ENCODE assay signal across 23 cellular contexts in the genomic region with DNA sequence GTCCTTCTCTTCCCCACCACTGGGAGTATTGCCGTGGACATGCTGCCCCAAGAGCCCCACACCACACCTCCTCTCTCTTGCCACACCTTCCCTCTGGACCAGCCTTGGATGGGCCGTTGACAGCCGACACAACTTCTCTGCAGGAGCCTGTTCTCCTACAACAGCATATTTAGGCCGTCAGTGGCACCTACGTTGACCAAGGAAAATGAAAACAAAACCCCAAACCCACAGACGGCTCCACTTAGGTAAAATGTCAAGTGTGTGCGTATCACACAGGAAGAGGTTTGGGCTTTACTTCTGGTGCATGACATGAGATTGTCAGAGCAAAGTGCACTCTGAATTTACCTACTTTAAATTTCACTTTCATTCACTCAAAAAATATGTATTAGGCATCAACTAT.
DNase-seq lines count a peak whose midpoint lies in the region; ATAC-seq and TF ChIP-seq lines count a peak whose summit lies in the region.
"Had no signal": no experiment of that assay in that cellular context is flagged by ENCODE, and none has a peak within 500 bp of the region (broad histone marks: within the 10 kb centered on the region; RNA-seq: fewer than 3 reads in every experiment).

No MANE protein-coding gene starts in this region.

- no peaks in the 10 kb centered on the region for H3K4me1 ChIP-seq in Caco-2
- peaks cover 0 to 16% of the 10 kb centered on the region in 2 donors for H3K4me1 ChIP-seq in naive thymus-derived CD4-positive, alpha-beta T cell (ENCODE audit: control insufficient read depth in 2 of 2, insufficient read depth in 2 of 2, low read length in 2 of 2)
- H3K4me1 ChIP-seq: HAP-1 had no signal

- H3K27ac ChIP-seq in CD4-positive, alpha-beta T cell (ENCODE audit: low read depth, low read length), result no peak overlapping the region
- no peak overlapping the region for H3K27ac ChIP-seq in naive thymus-derived CD4-positive, alpha-beta T cell (ENCODE audit: low read depth, low read length)
- H3K27ac ChIP-seq: KMS-11, tibial artery, VCaP had no signal

- no peak overlapping the region for H3K4me3 ChIP-seq in Caco-2 (ENCODE audit: low read depth, low read length)
- H3K4me3 ChIP-seq in naive thymus-derived CD4-positive, alpha-beta T cell (ENCODE audit: low read length), result no peak overlapping the region
- H3K4me3 ChIP-seq: HAP-1, tibial artery had no signal

- no peak for TF ChIP-seq CTCF in CD4-positive, alpha-beta T cell (IDR thresholded peaks at IDR 0.05)
- TF ChIP-seq CTCF in Caco-2 (IDR thresholded peaks at IDR 0.05; ENCODE audit: insufficient read depth in 1 of 2, low read depth in 1 of 2, low read length in 1 of 2, severe bottlenecking in 1 of 2, unreplicated experiment in 1 of 2) (no peak), GM20000 (IDR thresholded peaks at IDR 0.05; ENCODE audit: extremely low read depth, missing control alignments) (no peak)

- ATAC-seq in CD4-positive, alpha-beta T cell (ENCODE audit: poor library complexity), result peak; percentile 21
- ATAC-seq in activated CD8-positive, alpha-beta T cell treated with anti-CD3 and anti-CD28 coated beads, Interleukin-2, amount 10 ng/mL, durations not matched to agents 7 days and 5 days, result peak; percentile 90
- ATAC-seq in naive thymus-derived CD4-positive, alpha-beta T cell, result peak; percentile 49
- ATAC-seq: PC-3; stimulated activated naive B cell treated with anti-CD40 and anti-IgM and Interleukin-4, amounts not matched to agents 10 μg/mL and 1 μg/mL and 100 μg/mL, for 72 hours had no signal

- H3K4me1 Mint-ChIP-seq in CD4-positive, alpha-beta T cell (ENCODE audit: low read depth), result peaks cover 20% of the 10 kb centered on the region
- no peaks in the 10 kb centered on the region for H3K4me1 Mint-ChIP-seq in Caco-2 (ENCODE audit: low read depth, unreplicated experiment)
- H3K4me1 Mint-ChIP-seq in activated CD8-positive, alpha-beta T cell treated with anti-CD3 and anti-CD28 coated beads, Interleukin-2, amount 10 ng/mL, durations not matched to agents 7 days and 5 days (ENCODE audit: low read depth), result peaks cover 31% of the 10 kb centered on the region
- peaks cover 0 to 28% (median 10%) of the 10 kb centered on the region in 7 donors for H3K4me1 Mint-ChIP-seq in naive thymus-derived CD4-positive, alpha-beta T cell
- peaks cover 10% of the 10 kb centered on the region for H3K4me1 Mint-ChIP-seq in activated T-helper 1 cell treated with anti-CD3 and anti-CD28 coated beads, Interleukin-12 subunit alpha, Interleukin-12 subunit beta, Interleukin-2, Interleukin-4 antibody, amounts not matched to agents 30 ng/mL and 10 ng/mL and 1 ng/mL, durations not matched to agents 14 hours and 24 hours and 36 hours (ENCODE audit: low read depth)

- DNase-seq in CD4-positive, alpha-beta T cell, result no peak
- DNase-seq in Caco-2 (no peak), GM19240 (ENCODE audit: insufficient read length, low spot score) (no peak), GM20000 (ENCODE audit: low spot score) (no peak)
- DNase-seq in activated CD8-positive, alpha-beta T cell treated with anti-CD3 and anti-CD28 coated beads, Interleukin-2, amount 10 ng/mL, durations not matched to agents 7 days and 5 days, result peak; percentile 69
- no peak for DNase-seq in naive thymus-derived CD4-positive, alpha-beta T cell
- DNase-seq in activated T-helper 1 cell treated with anti-CD3 and anti-CD28 coated beads, Interleukin-12 subunit alpha, Interleukin-12 subunit beta, Interleukin-2, Interleukin-4 antibody, amounts not matched to agents 30 ng/mL and 10 ng/mL and 1 ng/mL, durations not matched to agents 14 hours and 24 hours and 36 hours (ENCODE audit: low spot score), result no peak
- DNase-seq: activated CD8-positive, alpha-beta memory T cell treated with anti-CD3 and anti-CD28 coated beads for 24 hours; activated effector memory CD4-positive, alpha-beta T cell treated with Interleukin-2 at 50 U/mL for 16 hours; DND-41; kidney glomerular epithelial cell; MV-4-11; naive B cell; NCI-H187; NCI-H226; PC-3; posterior cingulate gyrus; SHP77 treated with DMSO at 0.1 percent for 48 hours; stimulated activated naive B cell treated with anti-CD40 and anti-IgM and Interleukin-4, amounts not matched to agents 10 μg/mL and 1 μg/mL and 100 μg/mL, for 72 hours had no signal

- no peaks in the 10 kb centered on the region for H3K36me3 ChIP-seq in Caco-2 (ENCODE audit: control insufficient read depth, insufficient read depth, low read length)
- H3K36me3 ChIP-seq in naive thymus-derived CD4-positive, alpha-beta T cell (ENCODE audit: control insufficient read depth in 2 of 3, insufficient read depth in 3 of 3, low read length in 3 of 3), result no peaks in the 10 kb centered on the region
- H3K36me3 ChIP-seq: HAP-1 had no signal

- H3K36me3 Mint-ChIP-seq in CD4-positive, alpha-beta T cell (ENCODE audit: low read depth), result peaks cover 78% of the 10 kb centered on the region
- peaks cover 20% of the 10 kb centered on the region for H3K36me3 Mint-ChIP-seq in Caco-2 (ENCODE audit: insufficient read depth, unreplicated experiment)
- peaks cover 6% of the 10 kb centered on the region for H3K36me3 Mint-ChIP-seq in activated CD8-positive, alpha-beta T cell treated with anti-CD3 and anti-CD28 coated beads, Interleukin-2, amount 10 ng/mL, durations not matched to agents 7 days and 5 days (ENCODE audit: low read depth)
- peaks cover 6 to 40% (median 26%) of the 10 kb centered on the region in 5 donors for H3K36me3 Mint-ChIP-seq in naive thymus-derived CD4-positive, alpha-beta T cell
- H3K36me3 Mint-ChIP-seq in activated T-helper 1 cell treated with anti-CD3 and anti-CD28 coated beads, Interleukin-12 subunit alpha, Interleukin-12 subunit beta, Interleukin-2, Interleukin-4 antibody, amounts not matched to agents 30 ng/mL and 10 ng/mL and 1 ng/mL, durations not matched to agents 14 hours and 24 hours and 36 hours (ENCODE audit: low read depth), result peaks cover 3% of the 10 kb centered on the region

- no peaks in the 10 kb centered on the region for H3K9me3 ChIP-seq in CD4-positive, alpha-beta T cell (ENCODE audit: control insufficient read depth, low read length)
- H3K9me3 ChIP-seq in Caco-2, result no peaks in the 10 kb centered on the region
- H3K9me3 ChIP-seq in naive thymus-derived CD4-positive, alpha-beta T cell (ENCODE audit: control insufficient read depth in 2 of 3, low read length in 3 of 3), result no peaks in the 10 kb centered on the region
- H3K9me3 ChIP-seq: HAP-1, tibial artery had no signal

- no peak overlapping the region for H3K4me3 Mint-ChIP-seq in CD4-positive, alpha-beta T cell
- H3K4me3 Mint-ChIP-seq in Caco-2 (ENCODE audit: unreplicated experiment), result no peak overlapping the region
- H3K4me3 Mint-ChIP-seq in activated CD8-positive, alpha-beta T cell treated with anti-CD3 and anti-CD28 coated beads, Interleukin-2, amount 10 ng/mL, durations not matched to agents 7 days and 5 days, result peak overlapping the region; percentile 56
- peak overlapping the region in 2 of 10 donors; percentile 1 to 54 for H3K4me3 Mint-ChIP-seq in naive thymus-derived CD4-positive, alpha-beta T cell
- H3K4me3 Mint-ChIP-seq in activated T-helper 1 cell treated with anti-CD3 and anti-CD28 coated beads, Interleukin-12 subunit alpha, Interleukin-12 subunit beta, Interleukin-2, Interleukin-4 antibody, amounts not matched to agents 30 ng/mL and 10 ng/mL and 1 ng/mL, durations not matched to agents 14 hours and 24 hours and 36 hours, result no peak overlapping the region
- H3K4me3 Mint-ChIP-seq: naive B cell; stimulated activated naive B cell treated with anti-CD40 and anti-IgM and Interleukin-4, amounts not matched to agents 10 μg/mL and 1 μg/mL and 100 μg/mL, for 72 hours had no signal

- no peaks in the 10 kb centered on the region for H3K9me3 Mint-ChIP-seq in CD4-positive, alpha-beta T cell
- no peaks in the 10 kb centered on the region for H3K9me3 Mint-ChIP-seq in Caco-2 (ENCODE audit: unreplicated experiment)
- peaks cover 6% of the 10 kb centered on the region for H3K9me3 Mint-ChIP-seq in activated CD8-positive, alpha-beta T cell treated with anti-CD3 and anti-CD28 coated beads, Interleukin-2, amount 10 ng/mL, durations not matched to agents 7 days and 5 days (ENCODE audit: insufficient read depth)
- peaks cover 0 to 8% (median 2%) of the 10 kb centered on the region in 11 donors for H3K9me3 Mint-ChIP-seq in naive thymus-derived CD4-positive, alpha-beta T cell
- peaks cover 8% of the 10 kb centered on the region for H3K9me3 Mint-ChIP-seq in activated T-helper 1 cell treated with anti-CD3 and anti-CD28 coated beads, Interleukin-12 subunit alpha, Interleukin-12 subunit beta, Interleukin-2, Interleukin-4 antibody, amounts not matched to agents 30 ng/mL and 10 ng/mL and 1 ng/mL, durations not matched to agents 14 hours and 24 hours and 36 hours

- CTCF ChIA-PET in CD4-positive, alpha-beta T cell (lab: Charles Lee), result no interaction called here
- CTCF ChIA-PET in Caco-2 (lab: Charles Lee), result no interaction called here
- CTCF ChIA-PET in activated CD8-positive, alpha-beta T cell treated with anti-CD3 and anti-CD28 coated beads, Interleukin-2, amount 10 ng/mL, durations not matched to agents 7 days and 5 days (lab: Charles Lee), result no interaction called here
- CTCF ChIA-PET in naive thymus-derived CD4-positive, alpha-beta T cell (lab: Charles Lee), result no interaction called here

- no peaks in the 10 kb centered on the region for H3K27me3 Mint-ChIP-seq in CD4-positive, alpha-beta T cell
- no peaks in the 10 kb centered on the region for H3K27me3 Mint-ChIP-seq in Caco-2 (ENCODE audit: insufficient read depth, unreplicated experiment)
- peaks cover 7% of the 10 kb centered on the region for H3K27me3 Mint-ChIP-seq in activated CD8-positive, alpha-beta T cell treated with anti-CD3 and anti-CD28 coated beads, Interleukin-2, amount 10 ng/mL, durations not matched to agents 7 days and 5 days (ENCODE audit: low read depth)
- peaks cover 0 to 5% (median 0%) of the 10 kb centered on the region in 5 donors for H3K27me3 Mint-ChIP-seq in naive thymus-derived CD4-positive, alpha-beta T cell
- H3K27me3 Mint-ChIP-seq in activated T-helper 1 cell treated with anti-CD3 and anti-CD28 coated beads, Interleukin-12 subunit alpha, Interleukin-12 subunit beta, Interleukin-2, Interleukin-4 antibody, amounts not matched to agents 30 ng/mL and 10 ng/mL and 1 ng/mL, durations not matched to agents 14 hours and 24 hours and 36 hours (ENCODE audit: insufficient read depth), result peaks cover 5% of the 10 kb centered on the region

- no TSS peak for BruUV-seq in Caco-2 (replicated peaks; lab: Mats Ljungman, UMichigan)

- H3K27me3 ChIP-seq in CD4-positive, alpha-beta T cell (ENCODE audit: control insufficient read depth, insufficient read depth, low read length), result no peaks in the 10 kb centered on the region
- H3K27me3 ChIP-seq in Caco-2 (replicated peaks; ENCODE audit: control insufficient read depth, insufficient read depth, low read length), result no peaks in the 10 kb centered on the region
- no peaks in the 10 kb centered on the region for H3K27me3 ChIP-seq in naive thymus-derived CD4-positive, alpha-beta T cell (ENCODE audit: control insufficient read depth in 2 of 2, insufficient read depth in 2 of 2, low read length in 2 of 2)
- H3K27me3 ChIP-seq: tibial artery had no signal

- intact Hi-C loops in CD4-positive, alpha-beta T cell (cut with DNase I, micrococcal nuclease), result no loop called here
- intact Hi-C loops in Caco-2 (cut with micrococcal nuclease; ENCODE audit: unreplicated experiment), result no loop called here
- intact Hi-C loops in naive thymus-derived CD4-positive, alpha-beta T cell (cut with micrococcal nuclease), result no loop called here
- intact Hi-C loops in activated T-helper 1 cell treated with anti-CD3 and anti-CD28 coated beads, Interleukin-12 subunit alpha, Interleukin-12 subunit beta, Interleukin-2, Interleukin-4 antibody, amounts not matched to agents 30 ng/mL and 10 ng/mL and 1 ng/mL, durations not matched to agents 14 hours and 24 hours and 36 hours (cut with micrococcal nuclease), result no loop called here

- POLR2A ChIA-PET in CD4-positive, alpha-beta T cell (lab: Charles Lee), result no interaction called here
- POLR2A ChIA-PET in Caco-2 (lab: Charles Lee), result no interaction called here
- POLR2A ChIA-PET in activated CD8-positive, alpha-beta T cell treated with anti-CD3 and anti-CD28 coated beads, Interleukin-2, amount 10 ng/mL, durations not matched to agents 7 days and 5 days (lab: Charles Lee), result no interaction called here
- POLR2A ChIA-PET in naive thymus-derived CD4-positive, alpha-beta T cell (lab: Charles Lee), result no interaction called here

- no peak overlapping the region for H3K27ac Mint-ChIP-seq in CD4-positive, alpha-beta T cell
- peak overlapping the region; percentile 28 for H3K27ac Mint-ChIP-seq in Caco-2 (ENCODE audit: unreplicated experiment)
- peak overlapping the region; percentile 85 for H3K27ac Mint-ChIP-seq in activated CD8-positive, alpha-beta T cell treated with anti-CD3 and anti-CD28 coated beads, Interleukin-2, amount 10 ng/mL, durations not matched to agents 7 days and 5 days
- peak overlapping the region in 7 of 9 donors; percentile 9 to 84 (median 30) for H3K27ac Mint-ChIP-seq in naive thymus-derived CD4-positive, alpha-beta T cell
- H3K27ac Mint-ChIP-seq in activated T-helper 1 cell treated with anti-CD3 and anti-CD28 coated beads, Interleukin-12 subunit alpha, Interleukin-12 subunit beta, Interleukin-2, Interleukin-4 antibody, amounts not matched to agents 30 ng/mL and 10 ng/mL and 1 ng/mL, durations not matched to agents 14 hours and 24 hours and 36 hours, result no peak overlapping the region
- H3K27ac Mint-ChIP-seq: stimulated activated naive B cell treated with anti-CD40 and anti-IgM and Interleukin-4, amounts not matched to agents 10 μg/mL and 1 μg/mL and 100 μg/mL, for 72 hours had no signal

Comparison
In these comparisons a context has a peak if more than half of its experiments do, and no peak if none do; other contexts are left out.
1. ATAC-seq: peak in every context shown above with its lines; median percentile 90 in activated CD8-positive, alpha-beta T cell treated with anti-CD3 and anti-CD28 coated beads, Interleukin-2, amount 10 ng/mL, durations not matched to agents 7 days and 5 days; 49 in naive thymus-derived CD4-positive, alpha-beta T cell; 21 in CD4-positive, alpha-beta T cell.
2. H3K27ac Mint-ChIP-seq: peak in Caco-2 (single experiment), activated CD8-positive, alpha-beta T cell treated with anti-CD3 and anti-CD28 coated beads, Interleukin-2, amount 10 ng/mL, durations not matched to agents 7 days and 5 days (single experiment) and naive thymus-derived CD4-positive, alpha-beta T cell (7 of 9); none in CD4-positive, alpha-beta T cell (single experiment) and activated T-helper 1 cell treated with anti-CD3 and anti-CD28 coated beads, Interleukin-12 subunit alpha, Interleukin-12 subunit beta, Interleukin-2, Interleukin-4 antibody, amounts not matched to agents 30 ng/mL and 10 ng/mL and 1 ng/mL, durations not matched to agents 14 hours and 24 hours and 36 hours (single experiment).